Comparison of ENCODE assay signal across 16 cellular contexts in the genomic region with DNA sequence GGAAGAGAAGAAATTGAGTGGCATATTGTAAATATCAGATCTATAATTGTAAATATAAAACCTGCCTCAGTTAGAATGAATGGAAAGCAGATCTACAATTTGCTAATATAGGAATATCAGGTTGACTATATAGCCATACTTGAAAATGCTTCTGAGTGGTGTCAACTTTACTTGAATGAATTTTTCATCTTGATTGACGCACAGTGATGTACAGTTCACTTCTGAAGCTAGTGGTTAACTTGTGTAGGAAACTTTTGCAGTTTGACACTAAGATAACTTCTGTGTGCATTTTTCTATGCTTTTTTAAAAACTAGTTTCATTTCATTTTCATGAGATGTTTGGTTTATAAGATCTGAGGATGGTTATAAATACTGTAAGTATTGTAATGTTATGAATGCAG.
"Had no signal": no experiment of that assay in that cellular context is flagged by ENCODE, and none has a peak within 500 bp of the region (broad histone marks: within the 10 kb centered on the region; RNA-seq: fewer than 3 reads in every experiment).

No MANE protein-coding gene starts in this region.

- DNase-seq: activated CD4-positive, alpha-beta T cell treated with anti-CD3 and anti-CD28 coated beads for 1 hour; activated CD4-positive, alpha-beta T cell treated with anti-CD3 and anti-CD28 coated beads, Interleukin-2, amount 50 U/mL, for 4 hours; activated CD8-positive, alpha-beta memory T cell treated with anti-CD3 and anti-CD28 coated beads, Interleukin-2, amount 10 ng/mL, durations not matched to agents 7 days and 5 days; activated T-cell treated with anti-CD3 and anti-CD28 coated beads for 4 hours; cerebellar nuclear complex; heart right ventricle; left colon; mesenchymal stem cell; ovary; spleen; stimulated activated CD4-positive, alpha-beta T cell treated with anti-CD3 and anti-CD28 coated beads, Interleukin-4, amount 100 ng/mL, for 1 hour; stimulated activated naive CD4-positive, alpha-beta T cell treated with Interleukin-2 at 50 U/mL for 16 hours; substantia nigra; T-helper 9 cell; thyroid gland; upper lobe of right lung had no signal

- H3K4me3 Mint-ChIP-seq: activated CD8-positive, alpha-beta memory T cell treated with anti-CD3 and anti-CD28 coated beads, Interleukin-2, amount 10 ng/mL, durations not matched to agents 7 days and 5 days had no signal

- H3K27me3 Mint-ChIP-seq: activated CD8-positive, alpha-beta memory T cell treated with anti-CD3 and anti-CD28 coated beads, Interleukin-2, amount 10 ng/mL, durations not matched to agents 7 days and 5 days had no signal

- H3K27ac Mint-ChIP-seq: activated CD8-positive, alpha-beta memory T cell treated with anti-CD3 and anti-CD28 coated beads, Interleukin-2, amount 10 ng/mL, durations not matched to agents 7 days and 5 days had no signal

- ATAC-seq: activated CD8-positive, alpha-beta memory T cell treated with anti-CD3 and anti-CD28 coated beads, Interleukin-2, amount 10 ng/mL, durations not matched to agents 7 days and 5 days; heart right ventricle; left colon; upper lobe of right lung had no signal
